ENCODE assay signal across 1 cellular context in genomic region chr15:42158941-42159340, GRCh38.
TF ChIP-seq lines count a peak whose summit lies in the region.

No MANE protein-coding gene starts in this region.

TF ChIP-seq in K562, 482 proteins besides CTCF, POLR2A, EP300 and RAD21 (continued from another document):
- TF ChIP-seq GATA2 (CRISPR knock-in tag; IDR thresholded peaks at IDR 0.05): no peak
- TF ChIP-seq, protein P1, sequence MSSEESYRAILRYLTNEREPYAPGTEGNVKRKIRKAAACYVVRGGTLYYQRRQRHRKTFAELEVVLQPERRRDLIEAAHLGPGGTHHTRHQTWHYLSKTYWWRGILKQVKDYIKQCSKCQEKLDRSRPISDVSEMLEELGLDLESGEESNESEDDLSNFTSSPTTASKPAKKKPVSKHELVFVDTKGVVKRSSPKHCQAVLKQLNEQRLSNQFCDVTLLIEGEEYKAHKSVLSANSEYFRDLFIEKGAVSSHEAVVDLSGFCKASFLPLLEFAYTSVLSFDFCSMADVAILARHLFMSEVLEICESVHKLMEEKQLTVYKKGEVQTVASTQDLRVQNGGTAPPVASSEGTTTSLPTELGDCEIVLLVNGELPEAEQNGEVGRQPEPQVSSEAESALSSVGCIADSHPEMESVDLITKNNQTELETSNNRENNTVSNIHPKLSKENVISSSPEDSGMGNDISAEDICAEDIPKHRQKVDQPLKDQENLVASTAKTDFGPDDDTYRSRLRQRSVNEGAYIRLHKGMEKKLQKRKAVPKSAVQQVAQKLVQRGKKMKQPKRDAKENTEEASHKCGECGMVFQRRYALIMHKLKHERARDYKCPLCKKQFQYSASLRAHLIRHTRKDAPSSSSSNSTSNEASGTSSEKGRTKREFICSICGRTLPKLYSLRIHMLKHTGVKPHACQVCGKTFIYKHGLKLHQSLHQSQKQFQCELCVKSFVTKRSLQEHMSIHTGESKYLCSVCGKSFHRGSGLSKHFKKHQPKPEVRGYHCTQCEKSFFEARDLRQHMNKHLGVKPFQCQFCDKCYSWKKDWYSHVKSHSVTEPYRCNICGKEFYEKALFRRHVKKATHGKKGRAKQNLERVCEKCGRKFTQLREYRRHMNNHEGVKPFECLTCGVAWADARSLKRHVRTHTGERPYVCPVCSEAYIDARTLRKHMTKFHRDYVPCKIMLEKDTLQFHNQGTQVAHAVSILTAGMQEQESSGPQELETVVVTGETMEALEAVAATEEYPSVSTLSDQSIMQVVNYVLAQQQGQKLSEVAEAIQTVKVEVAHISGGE (CRISPR knock-in tag; IDR thresholded peaks at IDR 0.05): no peak
- no peak for TF ChIP-seq ETV1 (tag; conservative IDR thresholded peaks at IDR 0.05; ENCODE audit: low read depth)
- no peak for TF ChIP-seq ZNF282 (CRISPR knock-in tag; IDR thresholded peaks at IDR 0.05)
- TF ChIP-seq MYBL2 (IDR thresholded peaks at IDR 0.05; ENCODE audit: low read depth): no peak
- TF ChIP-seq MYBL2 (CRISPR knock-in tag; IDR thresholded peaks at IDR 0.05; ENCODE audit: borderline replicate concordance): no peak
- no peak for TF ChIP-seq TCF15 (CRISPR knock-in tag; IDR thresholded peaks at IDR 0.05)
- TF ChIP-seq, protein P2, sequence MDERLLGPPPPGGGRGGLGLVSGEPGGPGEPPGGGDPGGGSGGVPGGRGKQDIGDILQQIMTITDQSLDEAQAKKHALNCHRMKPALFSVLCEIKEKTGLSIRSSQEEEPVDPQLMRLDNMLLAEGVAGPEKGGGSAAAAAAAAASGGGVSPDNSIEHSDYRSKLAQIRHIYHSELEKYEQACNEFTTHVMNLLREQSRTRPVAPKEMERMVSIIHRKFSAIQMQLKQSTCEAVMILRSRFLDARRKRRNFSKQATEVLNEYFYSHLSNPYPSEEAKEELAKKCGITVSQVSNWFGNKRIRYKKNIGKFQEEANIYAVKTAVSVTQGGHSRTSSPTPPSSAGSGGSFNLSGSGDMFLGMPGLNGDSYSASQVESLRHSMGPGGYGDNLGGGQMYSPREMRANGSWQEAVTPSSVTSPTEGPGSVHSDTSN (CRISPR knock-in tag; IDR thresholded peaks at IDR 0.05; ENCODE audit: low read depth): no peak
- TF ChIP-seq, protein P2 (tag; conservative IDR thresholded peaks at IDR 0.05; ENCODE audit: low read depth): no peak
- no peak for TF ChIP-seq STAT5A (IDR thresholded peaks at IDR 0.05; ENCODE audit: borderline replicate concordance, low read length)
- TF ChIP-seq, protein P3, sequence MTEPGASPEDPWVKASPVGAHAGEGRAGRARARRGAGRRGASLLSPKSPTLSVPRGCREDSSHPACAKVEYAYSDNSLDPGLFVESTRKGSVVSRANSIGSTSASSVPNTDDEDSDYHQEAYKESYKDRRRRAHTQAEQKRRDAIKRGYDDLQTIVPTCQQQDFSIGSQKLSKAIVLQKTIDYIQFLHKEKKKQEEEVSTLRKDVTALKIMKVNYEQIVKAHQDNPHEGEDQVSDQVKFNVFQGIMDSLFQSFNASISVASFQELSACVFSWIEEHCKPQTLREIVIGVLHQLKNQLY (CRISPR knock-in tag; conservative IDR thresholded peaks at IDR 0.05): no peak
- TF ChIP-seq, protein P4, sequence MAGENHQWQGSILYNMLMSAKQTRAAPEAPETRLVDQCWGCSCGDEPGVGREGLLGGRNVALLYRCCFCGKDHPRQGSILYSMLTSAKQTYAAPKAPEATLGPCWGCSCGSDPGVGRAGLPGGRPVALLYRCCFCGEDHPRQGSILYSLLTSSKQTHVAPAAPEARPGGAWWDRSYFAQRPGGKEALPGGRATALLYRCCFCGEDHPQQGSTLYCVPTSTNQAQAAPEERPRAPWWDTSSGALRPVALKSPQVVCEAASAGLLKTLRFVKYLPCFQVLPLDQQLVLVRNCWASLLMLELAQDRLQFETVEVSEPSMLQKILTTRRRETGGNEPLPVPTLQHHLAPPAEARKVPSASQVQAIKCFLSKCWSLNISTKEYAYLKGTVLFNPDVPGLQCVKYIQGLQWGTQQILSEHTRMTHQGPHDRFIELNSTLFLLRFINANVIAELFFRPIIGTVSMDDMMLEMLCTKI (IDR thresholded peaks at IDR 0.05; ENCODE audit: partially characterized antibody): no peak
- TF ChIP-seq CHD1 (IDR thresholded peaks at IDR 0.05; ENCODE audit: low read length): no peak
- no peak for TF ChIP-seq NR2F6 (CRISPR knock-in tag; IDR thresholded peaks at IDR 0.05)
